17 cellular contexts compared by ENCODE assay signal in the genomic region with DNA sequence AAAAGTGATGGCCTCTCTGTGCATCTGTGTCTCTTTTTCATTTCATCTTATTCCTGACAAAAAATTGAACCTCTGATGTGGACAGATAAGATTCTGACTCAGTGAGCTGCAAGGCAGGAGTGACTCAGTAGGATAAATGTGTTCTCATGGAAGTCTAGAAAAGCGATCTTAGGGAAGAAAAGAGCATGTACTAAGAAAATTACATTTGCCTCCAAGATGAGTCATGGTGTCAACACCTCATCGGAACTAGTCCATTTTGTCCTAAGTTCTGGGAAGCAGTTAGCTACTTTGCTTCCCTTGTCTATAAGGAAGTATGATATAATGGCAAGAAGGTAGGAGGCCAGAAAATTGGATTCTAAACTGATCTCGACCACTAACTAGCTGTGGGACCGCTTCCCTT.
A peak's percentile ranks its signal among the peaks of the same experiment; 100 is the strongest.
DNase-seq lines count a peak whose midpoint lies in the region; ATAC-seq and TF ChIP-seq lines count a peak whose summit lies in the region.
"Had no signal": no experiment of that assay in that cellular context is flagged by ENCODE, and none has a peak within 500 bp of the region (broad histone marks: within the 10 kb centered on the region; RNA-seq: fewer than 3 reads in every experiment).

No MANE protein-coding gene starts in this region.

- no peak overlapping the region for H3K27ac ChIP-seq in breast epithelium

- H3K9me3 ChIP-seq in breast epithelium = no peaks in the 10 kb centered on the region

- H3K4me1 ChIP-seq in breast epithelium = no peaks in the 10 kb centered on the region

- H3K27me3 ChIP-seq in breast epithelium = peaks cover 0 to 9% of the 10 kb centered on the region in 2 donors

- no peaks in the 10 kb centered on the region for H3K27me3 Mint-ChIP-seq in MCF 10A (ENCODE audit: insufficient read depth, unreplicated experiment)

- peak; percentile 58 for DNase-seq in MCF 10A (ENCODE audit: unreplicated experiment)
- no peak for DNase-seq in breast epithelium (ENCODE audit: low spot score in 2 of 2)
- peak; percentile 9 for DNase-seq in amniotic epithelial cell (ENCODE audit: low read depth)
- peak; percentile 66 for DNase-seq in fibroblast of mammary gland (ENCODE audit: low read depth)
- peak; percentile 55 for DNase-seq in stromal cell of bone marrow (ENCODE audit: low read depth)
- no peak for DNase-seq in NCI-H748 (lab: John Stamatoyannopoulos, UW; ENCODE audit: unreplicated experiment)
- DNase-seq: 8988T, DMS79, GOT3, NCI-H1092, NCI-H2107, NCI-H345, NCI-H526 treated with DMSO at 0.1 percent for 48 hours, SHP77 had no signal

- TF ChIP-seq POLR2A in breast epithelium (IDR thresholded peaks at IDR 0.05) = no peak

- no peak overlapping the region for H3K4me3 Mint-ChIP-seq in MCF 10A (ENCODE audit: unreplicated experiment)
- H3K4me3 Mint-ChIP-seq: CD14-positive monocyte had no signal

- POLR2A ChIA-PET in MCF 10A (lab: Yijun Ruan, JAX) = no interaction called here

- CTCF ChIA-PET in MCF 10A (lab: Yijun Ruan, JAX) = no interaction called here

- H3K36me3 Mint-ChIP-seq in MCF 10A (ENCODE audit: insufficient read depth, unreplicated experiment) = no peaks in the 10 kb centered on the region
- H3K36me3 Mint-ChIP-seq: CD14-positive monocyte had no signal

- intact Hi-C loops in MCF 10A (cut with micrococcal nuclease) = no loop called here
- intact Hi-C loops in breast epithelium (cut with DNase I; ENCODE audit: low total_unique reads) = no loop called here

- H3K27ac Mint-ChIP-seq in MCF 10A (ENCODE audit: low read depth, unreplicated experiment) = no peak overlapping the region

- no peak overlapping the region for H3K4me3 ChIP-seq in breast epithelium
- no peak overlapping the region for H3K4me3 ChIP-seq in fibroblast of mammary gland (ENCODE audit: control insufficient read depth, low read depth, low read length)

- peaks cover 15% of the 10 kb centered on the region for H3K9me3 Mint-ChIP-seq in MCF 10A (ENCODE audit: unreplicated experiment)

- no TSS peak for BruUV-seq in MCF 10A (replicated peaks; lab: Mats Ljungman, UMichigan)

- H3K36me3 ChIP-seq in breast epithelium = no peaks in the 10 kb centered on the region

- peaks cover 15% of the 10 kb centered on the region for H3K4me1 Mint-ChIP-seq in MCF 10A (ENCODE audit: insufficient read depth, unreplicated experiment)

- no peak for ATAC-seq in HG02588 (IDR thresholded peaks at IDR 0.05; ENCODE audit: unreplicated experiment)
- ATAC-seq in HG02870 (IDR thresholded peaks at IDR 0.05; ENCODE audit: unreplicated experiment) = no peak

- TF ChIP-seq CTCF in MCF 10A (IDR thresholded peaks at IDR 0.05; ENCODE audit: unreplicated experiment) (no peak), breast epithelium (IDR thresholded peaks at IDR 0.05) (no peak), fibroblast of mammary gland (conservative IDR thresholded peaks at IDR 0.05; ENCODE audit: control insufficient read depth, insufficient read depth, low read depth, low read length) (no peak)

Comparison
In these comparisons a context has a peak if more than half of its experiments do, and no peak if none do; other contexts are left out.
1. DNase-seq: peak in MCF 10A (single experiment), amniotic epithelial cell (single experiment), fibroblast of mammary gland (single experiment) and stromal cell of bone marrow (single experiment); none in breast epithelium (0 of 2) and NCI-H748 (single experiment).